In genomic region chr3:47042231-47042791, GRCh38 we compare ENCODE assay signal across 13 cellular contexts.
"Had no signal": no experiment of that assay in that cellular context is flagged by ENCODE, and none has a peak within 500 bp of the region (broad histone marks: within the 10 kb centered on the region; RNA-seq: fewer than 3 reads in every experiment).

No MANE protein-coding gene starts in this region.

- H3K27me3 Mint-ChIP-seq: activated B cell treated with CpG ODN at 0.5 μM for 24 hours had no signal

- H3K27ac Mint-ChIP-seq: activated B cell treated with CpG ODN at 0.5 μM for 24 hours; activated naive CD4-positive, alpha-beta T cell treated with anti-CD3 and anti-CD28 coated beads for 36 hours had no signal

- H3K4me3 Mint-ChIP-seq: activated B cell treated with CpG ODN at 0.5 μM for 24 hours; activated naive CD4-positive, alpha-beta T cell treated with anti-CD3 and anti-CD28 coated beads for 36 hours; natural killer cell had no signal

- DNase-seq: activated B cell treated with CpG ODN at 0.5 μM for 24 hours; activated CD4-positive, alpha-beta T cell treated with anti-CD3 and anti-CD28 coated beads for 48 hours; activated CD8-positive, alpha-beta memory T cell treated with anti-CD3 and anti-CD28 coated beads for 24 hours; activated naive CD4-positive, alpha-beta T cell treated with anti-CD3 and anti-CD28 coated beads for 36 hours; adrenal gland; erythroblast; gastrocnemius medialis; heart left ventricle; left cardiac atrium; natural killer cell; occipital lobe; psoas muscle; right lobe of liver had no signal

- H3K9me3 Mint-ChIP-seq: activated B cell treated with CpG ODN at 0.5 μM for 24 hours; activated naive CD4-positive, alpha-beta T cell treated with anti-CD3 and anti-CD28 coated beads for 36 hours; natural killer cell had no signal
